8 cellular contexts compared by ENCODE assay signal in genomic region chr1:120942223-120942944, GRCh38. TPM values are rescaled to one million over a fixed set of nuclear protein-coding genes. Genes with fewer than 3 reads are reported as not detected.
A peak's percentile ranks its signal among the peaks of the same experiment; 100 is the strongest.
DNase-seq lines count a peak whose midpoint lies in the region; ATAC-seq and TF ChIP-seq lines count a peak whose summit lies in the region.
"Not testable (repeated sequence)": the region's sequence is repeated elsewhere in the genome, so short reads cannot be mapped to it uniquely, and the experiment has no call there.

No MANE protein-coding gene starts in this region.

- not testable (repeated sequence) for H3K36me3 ChIP-seq in GM23338 (ENCODE audit: insufficient read depth); Karpas-422 (ENCODE audit: insufficient read depth, low read length); neuron (ENCODE audit: insufficient read depth, low read length)

- TF ChIP-seq CTCF in GM23338 (conservative IDR thresholded peaks at IDR 0.05; ENCODE audit: low read depth in 2 of 2), result not testable (repeated sequence)

- not testable (repeated sequence) for H3K27me3 ChIP-seq in GM23338 (ENCODE audit: insufficient read depth); Karpas-422 (ENCODE audit: low read length); neuron (ENCODE audit: insufficient read depth, low read length)

- peak overlapping the region; percentile 60 for H3K9ac ChIP-seq in Karpas-422 (ENCODE audit: low read length)

- H3K4me2 ChIP-seq in GM23338 (peak overlapping the region; percentile 78), Karpas-422 (ENCODE audit: low read depth, low read length, poor library complexity, severe bottlenecking) (peak overlapping the region; percentile 71)

- H3K9me3 Mint-ChIP-seq in GM23338; activated naive CD4-positive, alpha-beta T cell treated with anti-CD3 and anti-CD28 coated beads for 36 hours; stimulated activated naive B cell treated with anti-CD40 and anti-IgM and Interleukin-4, amounts not matched to agents 10 μg/mL and 1 μg/mL and 100 μg/mL, for 72 hours: not testable (repeated sequence)

- H3K27me3 Mint-ChIP-seq in GM23338 (ENCODE audit: insufficient read depth, low read depth, poor library complexity); activated naive CD4-positive, alpha-beta T cell treated with anti-CD3 and anti-CD28 coated beads for 36 hours (ENCODE audit: low read depth); stimulated activated naive B cell treated with anti-CD40 and anti-IgM and Interleukin-4, amounts not matched to agents 10 μg/mL and 1 μg/mL and 100 μg/mL, for 72 hours: not testable (repeated sequence)

- not testable (repeated sequence) for H3K4me1 ChIP-seq in GM23338 (ENCODE audit: insufficient read depth); Karpas-422 (ENCODE audit: low read length); neuron (ENCODE audit: insufficient read depth, low read length)

- peak overlapping the region; percentile 100 for H3K27ac Mint-ChIP-seq in GM23338
- peak overlapping the region; percentile 99 for H3K27ac Mint-ChIP-seq in activated naive CD4-positive, alpha-beta T cell treated with anti-CD3 and anti-CD28 coated beads for 36 hours
- peak overlapping the region; percentile 100 for H3K27ac Mint-ChIP-seq in stimulated activated naive B cell treated with anti-CD40 and anti-IgM and Interleukin-4, amounts not matched to agents 10 μg/mL and 1 μg/mL and 100 μg/mL, for 72 hours

- H3K36me3 Mint-ChIP-seq in GM23338 (ENCODE audit: low read depth); activated naive CD4-positive, alpha-beta T cell treated with anti-CD3 and anti-CD28 coated beads for 36 hours (ENCODE audit: low read depth); stimulated activated naive B cell treated with anti-CD40 and anti-IgM and Interleukin-4, amounts not matched to agents 10 μg/mL and 1 μg/mL and 100 μg/mL, for 72 hours: not testable (repeated sequence)

- CTCF ChIA-PET in activated naive CD4-positive, alpha-beta T cell treated with anti-CD3 and anti-CD28 coated beads for 36 hours (lab: Charles Lee), result interaction anchor here (0.6 kb wide), 1 partner anchor 91 kb away, joined by 3 read pairs; no protein-coding TSS in a partner anchor

- H3K27ac ChIP-seq in GM23338 (ENCODE audit: low read depth), result peak overlapping the region; percentile 77
- not testable (repeated sequence) for H3K27ac ChIP-seq in Karpas-422 (ENCODE audit: low read length)

- peaks cover 14% of the 10 kb centered on the region for H3K4me1 Mint-ChIP-seq in GM23338
- H3K4me1 Mint-ChIP-seq in activated naive CD4-positive, alpha-beta T cell treated with anti-CD3 and anti-CD28 coated beads for 36 hours (ENCODE audit: low read depth), result peaks cover 25% of the 10 kb centered on the region
- H3K4me1 Mint-ChIP-seq in stimulated activated naive B cell treated with anti-CD40 and anti-IgM and Interleukin-4, amounts not matched to agents 10 μg/mL and 1 μg/mL and 100 μg/mL, for 72 hours, result peaks cover 6 to 27% of the 10 kb centered on the region in 2 donors

- H3K9me2 ChIP-seq in GM23338 (ENCODE audit: insufficient read depth); Karpas-422 (replicated peaks; ENCODE audit: insufficient read depth, low read length): not testable (repeated sequence)

- H3K4me3 Mint-ChIP-seq in GM23338, result peak overlapping the region; percentile 81
- H3K4me3 Mint-ChIP-seq in activated naive CD4-positive, alpha-beta T cell treated with anti-CD3 and anti-CD28 coated beads for 36 hours, result peak overlapping the region; percentile 89
- H3K4me3 Mint-ChIP-seq in stimulated activated naive B cell treated with anti-CD40 and anti-IgM and Interleukin-4, amounts not matched to agents 10 μg/mL and 1 μg/mL and 100 μg/mL, for 72 hours, result peak overlapping the region; percentile 84 to 94

- ATAC-seq in GM23338, result peak; percentile 88
- peak; percentile 87 for ATAC-seq in stimulated activated naive B cell treated with anti-CD40 and anti-IgM and Interleukin-4, amounts not matched to agents 10 μg/mL and 1 μg/mL and 100 μg/mL, for 72 hours (replicated peaks)

- H3F3A ChIP-seq in GM23338 (replicated peaks; ENCODE audit: low read depth), result not testable (repeated sequence)

- DNase-seq in EH (ENCODE audit: low read depth) (peak; percentile 5), GM23338 (ENCODE audit: low spot score) (peak; percentile 85), Karpas-422 (peak; percentile 76), SK-N-DZ (ENCODE audit: low spot score) (peak; percentile 45), germinal center (ENCODE audit: low spot score) (peak; percentile 19)
- peak; percentile 89 for DNase-seq in activated naive CD4-positive, alpha-beta T cell treated with anti-CD3 and anti-CD28 coated beads for 36 hours
- DNase-seq in stimulated activated naive B cell treated with anti-CD40 and anti-IgM and Interleukin-4, amounts not matched to agents 10 μg/mL and 1 μg/mL and 100 μg/mL, for 72 hours, result peak; percentile 82

- H2AFZ ChIP-seq in GM23338, result not testable (repeated sequence)
- peak overlapping the region; percentile 71; the same call in 1 of the 2 replicates for H2AFZ ChIP-seq in Karpas-422 (ENCODE audit: low read length)
- H2AFZ ChIP-seq in neuron (ENCODE audit: low read depth, low read length), result peak overlapping the region; percentile 43

- not testable (repeated sequence) for H4K20me1 ChIP-seq in GM23338 (replicated peaks; ENCODE audit: insufficient read depth); Karpas-422 (ENCODE audit: insufficient read depth, low read depth, low read length)

- not testable (repeated sequence) for H3K9me3 ChIP-seq in Karpas-422 (ENCODE audit: low read length); neuron (ENCODE audit: low read length)

- H3K79me2 ChIP-seq in GM23338 (replicated peaks; ENCODE audit: insufficient read depth); Karpas-422 (ENCODE audit: low read length): not testable (repeated sequence)

- H3K4me3 ChIP-seq in GM23338, result peak overlapping the region; percentile 56
- peak overlapping the region; percentile 58; the same call in 1 of the 2 replicates for H3K4me3 ChIP-seq in Karpas-422 (ENCODE audit: low read length)
- H3K4me3 ChIP-seq in neuron (ENCODE audit: low read length), result peak overlapping the region; percentile 51

- intact Hi-C loops in activated naive CD4-positive, alpha-beta T cell treated with anti-CD3 and anti-CD28 coated beads for 36 hours (cut with micrococcal nuclease), result loop anchor here (10.0 kb wide), 1 partner anchor 88 kb away; no protein-coding TSS in a partner anchor

TF ChIP-seq in GM23338, 12 proteins besides CTCF, POLR2A, EP300 and RAD21:
- TF ChIP-seq CREB1 (CRISPR knock-in tag; IDR thresholded peaks at IDR 0.05; ENCODE audit: low read depth), result peak; percentile 60
- peak; percentile 61; the same call in 1 of the 2 replicates for TF ChIP-seq ETS1 (IDR thresholded peaks at IDR 0.05)
- 0 out of 2 replicates have a peak, but pooled peaks have one; percentile 22 for TF ChIP-seq ZNF114 (CRISPR knock-in tag; IDR thresholded peaks at IDR 0.05)
- peak; percentile 99 for TF ChIP-seq POLR2AphosphoS5 (IDR thresholded peaks at IDR 0.05; ENCODE audit: low read depth)

RNA-seq across cellular contexts. Expression of gene PPIAL4A, which starts 52.8 kb away (rescaled TPM):
- total RNA-seq in GM23338 (2014; rRNA removed; shearing (Covaris generic)), result not detected in 2 replicates
- polyA plus RNA-seq in GM23338 (2016; fragmentation: Nextera tagmentation; extraction: Ambion mirVana), result not detected in 2 replicates
- total RNA-seq in Karpas-422 (2014; rRNA removed; shearing (Covaris generic); ENCODE audit: low replicate concordance), result not detected in 2 replicates
- not detected in 2 replicates for polyA plus RNA-seq in SK-N-DZ (2014; cell fraction: cytosol; rRNA removed)
- not detected in 2 replicates for polyA plus RNA-seq in SK-N-DZ (2014; cell fraction: nucleus; rRNA removed)
- not detected for total RNA-seq in activated naive CD4-positive, alpha-beta T cell treated with anti-CD3 and anti-CD28 coated beads for 36 hours

Comparison
In these comparisons a context has a peak if more than half of its experiments do, and no peak if none do; other contexts are left out.
1. DNase-seq: peak in every context shown above with its lines; median percentile 89 in activated naive CD4-positive, alpha-beta T cell treated with anti-CD3 and anti-CD28 coated beads for 36 hours; 85 in GM23338; 82 in stimulated activated naive B cell treated with anti-CD40 and anti-IgM and Interleukin-4, amounts not matched to agents 10 μg/mL and 1 μg/mL and 100 μg/mL, for 72 hours; 76 in Karpas-422; 45 in SK-N-DZ; 19 in germinal center; 5 in EH.